ENCODE assay signal across 12 cellular contexts in the genomic region with DNA sequence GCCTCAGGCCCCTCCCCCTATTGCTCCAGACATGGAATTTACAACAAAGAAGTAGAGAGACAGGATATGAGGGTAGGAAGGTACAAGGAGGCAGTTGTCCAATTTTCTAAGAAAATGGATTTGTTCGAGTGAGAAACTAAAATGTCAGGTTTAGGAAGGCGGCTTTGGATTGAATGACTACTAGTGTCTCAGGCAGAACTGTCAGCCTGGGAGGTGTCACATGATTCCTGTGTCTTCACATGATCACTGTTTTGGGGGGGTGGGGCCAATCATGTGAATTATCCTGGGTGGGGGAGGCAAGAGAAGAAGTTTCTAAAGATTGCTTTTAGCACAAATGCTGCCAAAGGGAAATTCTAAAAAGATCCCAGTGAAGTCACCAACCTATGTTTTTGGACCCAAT. TPM values are rescaled to one million over a fixed set of nuclear protein-coding genes. Genes with fewer than 3 reads are reported as not detected.
A peak's percentile ranks its signal among the peaks of the same experiment; 100 is the strongest.
DNase-seq lines count a peak whose midpoint lies in the region; ATAC-seq and TF ChIP-seq lines count a peak whose summit lies in the region.
"Had no signal": no experiment of that assay in that cellular context is flagged by ENCODE, and none has a peak within 500 bp of the region (broad histone marks: within the 10 kb centered on the region; RNA-seq: fewer than 3 reads in every experiment).

No MANE protein-coding gene starts in this region.

- H3K27ac Mint-ChIP-seq in endothelial cell (ENCODE audit: unreplicated experiment): peak overlapping the region; percentile 92
- H3K27ac Mint-ChIP-seq: stimulated activated effector memory CD8-positive, alpha-beta T cell treated with anti-CD3 and anti-CD28 coated beads, Interleukin-12 subunit alpha, Interleukin-12 subunit beta, amount 100 ng/mL, for 72 hours had no signal

- peak overlapping the region; percentile 99 for H3K4me3 Mint-ChIP-seq in endothelial cell (ENCODE audit: unreplicated experiment)
- H3K4me3 Mint-ChIP-seq: stimulated activated effector memory CD8-positive, alpha-beta T cell treated with anti-CD3 and anti-CD28 coated beads, Interleukin-12 subunit alpha, Interleukin-12 subunit beta, amount 100 ng/mL, for 72 hours had no signal

- in situ Hi-C loops in KBM-7 (cut with MboI; ENCODE audit: low pct_unique_long_range_greater_than_20kb, low sequenced_read_pairs): no loop called here

- peak in 8 of 14 donors; percentile 26 to 71 (median 44) for DNase-seq in C1 segment of cervical spinal cord (lab: John Stamatoyannopoulos, UW)
- peak; percentile 35 for DNase-seq in NB4 (ENCODE audit: low read depth)
- no peak for DNase-seq in endothelial cell (ENCODE audit: low spot score)
- DNase-seq in nucleus accumbens (lab: John Stamatoyannopoulos, UW): peak in 32 of 56 donors; percentile 20 to 69 (median 47)
- no peak for DNase-seq in KBM-7
- DNase-seq in D341Med (ENCODE audit: low spot score): no peak
- DNase-seq: activated CD8-positive, alpha-beta memory T cell treated with anti-CD3 and anti-CD28 coated beads for 24 hours; COR-L47; NK-92 treated with Interleukin-12 subunit alpha and Interleukin-12 subunit beta, amount 100 ng/mL, for 24 hours had no signal

- no peak for ATAC-seq in GM21381 (IDR thresholded peaks at IDR 0.05; ENCODE audit: unreplicated experiment)
- no peak for ATAC-seq in GM18517 (IDR thresholded peaks at IDR 0.05; ENCODE audit: unreplicated experiment)
- ATAC-seq: stimulated activated effector memory CD8-positive, alpha-beta T cell treated with anti-CD3 and anti-CD28 coated beads, Interleukin-12 subunit alpha, Interleukin-12 subunit beta, amount 100 ng/mL, for 72 hours had no signal

- no peaks in the 10 kb centered on the region for H3K9me3 Mint-ChIP-seq in endothelial cell (ENCODE audit: unreplicated experiment)
- H3K9me3 Mint-ChIP-seq: stimulated activated effector memory CD8-positive, alpha-beta T cell treated with anti-CD3 and anti-CD28 coated beads, Interleukin-12 subunit alpha, Interleukin-12 subunit beta, amount 100 ng/mL, for 72 hours had no signal

- peaks cover 23% of the 10 kb centered on the region for H3K36me3 Mint-ChIP-seq in endothelial cell (ENCODE audit: low read depth, unreplicated experiment)
- H3K36me3 Mint-ChIP-seq: stimulated activated effector memory CD8-positive, alpha-beta T cell treated with anti-CD3 and anti-CD28 coated beads, Interleukin-12 subunit alpha, Interleukin-12 subunit beta, amount 100 ng/mL, for 72 hours had no signal

- peaks cover 61% of the 10 kb centered on the region for H3K4me1 Mint-ChIP-seq in endothelial cell (ENCODE audit: unreplicated experiment)

- TF ChIP-seq POLR2A in NB4 (IDR thresholded peaks at IDR 0.05; ENCODE audit: extremely low read depth, insufficient read length): no peak

- H3K4me3 ChIP-seq in NB4 (ENCODE audit: low read depth, low read length): peak overlapping the region; percentile 23

- TF ChIP-seq CTCF in NB4 (IDR thresholded peaks at IDR 0.05; ENCODE audit: low read depth, low read length): no peak
- TF ChIP-seq CTCF in endothelial cell (IDR thresholded peaks at IDR 0.05; ENCODE audit: unreplicated experiment): no peak

- H3K27me3 Mint-ChIP-seq in endothelial cell (ENCODE audit: unreplicated experiment): peaks cover 9% of the 10 kb centered on the region

RNA-seq across cellular contexts. Expression of gene SIRPA, which starts 2.3 kb away (rescaled TPM):
- 132 TPM for total RNA-seq in endothelial cell (ENCODE audit: unreplicated experiment)

Comparison
In these comparisons a context has a peak if more than half of its experiments do, and no peak if none do; other contexts are left out.
1. DNase-seq: peak in C1 segment of cervical spinal cord (8 of 14), NB4 (single experiment) and nucleus accumbens (32 of 56); none in endothelial cell (single experiment), KBM-7 (single experiment) and D341Med (single experiment).